Comparison of ENCODE assay signal across 17 cellular contexts in genomic region chr11:93053864-93054263, GRCh38.
DNase-seq lines count a peak whose midpoint lies in the region; ATAC-seq, FAIRE-seq and TF ChIP-seq lines count a peak whose summit lies in the region.
"Had no signal": no experiment of that assay in that cellular context is flagged by ENCODE, and none has a peak within 500 bp of the region (broad histone marks: within the 10 kb centered on the region; RNA-seq: fewer than 3 reads in every experiment).

No MANE protein-coding gene starts in this region.

- no peak overlapping the region for H3K18ac ChIP-seq in H1 (ENCODE audit: extremely low read depth, low read length)

- WGBS in H1 (ENCODE audit: extremely low coverage in 1 of 2, insufficient coverage in 1 of 2, insufficient read length in 1 of 2, insufficient replicate concordance in 2 of 2, low coverage in 1 of 2, low lambda C conversion rate in 2 of 2, missing lambda C conversion rate in 1 of 2), 2 experiments, result 97% methylated on average over 2 of the region's 2 CpGs; no CpG with 5 or more reads in 1 of the 2 experiments
- WGBS in smooth muscle cell (ENCODE audit: low lambda C conversion rate), result 100% methylated on average over 2 of the region's 2 CpGs

- H4K91ac ChIP-seq in H1 (replicated peaks; ENCODE audit: insufficient read length, low read length), result no peak overlapping the region

- no peaks in the 10 kb centered on the region for H3K23me2 ChIP-seq in H1 (ENCODE audit: low read depth, low read length)

- ATAC-seq in HCT116 (no peak), GM19467 (IDR thresholded peaks at IDR 0.05; ENCODE audit: unreplicated experiment) (no peak)
- ATAC-seq: CD8-positive, alpha-beta T cell had no signal

- no peak overlapping the region for H4K5ac ChIP-seq in H1 (ENCODE audit: insufficient read length, low read depth, low read length)

- H4K20me1 ChIP-seq in HCT116 (ENCODE audit: insufficient read depth), result no peaks in the 10 kb centered on the region
- no peaks in the 10 kb centered on the region for H4K20me1 ChIP-seq in H1 (replicated peaks in 1 of 2; ENCODE audit: control insufficient read depth in 1 of 2, insufficient read depth in 2 of 2, low read length in 2 of 2)
- no peaks in the 10 kb centered on the region for H4K20me1 ChIP-seq in smooth muscle cell (ENCODE audit: low read depth)
- no peaks in the 10 kb centered on the region; the same call in 1 of the 2 replicates for H4K20me1 ChIP-seq in Karpas-422 (ENCODE audit: insufficient read depth, low read depth, low read length)

- TF ChIP-seq EP300 in H1 (IDR thresholded peaks at IDR 0.05; ENCODE audit: borderline replicate concordance in 1 of 2, low read depth in 2 of 2, low read length in 2 of 2), result no peak

- H2AFZ ChIP-seq in HCT116 (ENCODE audit: low read depth, low read length, poor library complexity, severe bottlenecking), result peak overlapping the region; percentile 17
- no peak overlapping the region for H2AFZ ChIP-seq in H1 (ENCODE audit: low read length)
- no peak overlapping the region for H2AFZ ChIP-seq in smooth muscle cell (ENCODE audit: low read depth)
- H2AFZ ChIP-seq in Karpas-422 (ENCODE audit: low read length), result no peak overlapping the region

- no peak overlapping the region for H3K56ac ChIP-seq in H1 (replicated peaks; ENCODE audit: insufficient read length, low read depth, low read length)

- TF ChIP-seq RAD21 in HCT116 (IDR thresholded peaks at IDR 0.05; ENCODE audit: low read depth), result no peak
- TF ChIP-seq RAD21 in H1 (IDR thresholded peaks at IDR 0.05 in 1 of 2, conservative IDR thresholded peaks at IDR 0.05 in 1 of 2; ENCODE audit: low read depth in 2 of 2, low read length in 2 of 2), result no peak

- intact Hi-C loops in HCT116 (cut with micrococcal nuclease), result no loop called here

- H2BK5ac ChIP-seq in H1 (ENCODE audit: low read depth, low read length), result no peak overlapping the region

- POLR2A ChIA-PET in HCT116 (lab: Charles Lee), result interaction anchor here (0.7 kb wide), 1 partner anchor 12 kb away, joined by 3 read pairs; no protein-coding TSS in a partner anchor
- POLR2A ChIA-PET in H1 (lab: Charles Lee; ENCODE audit: partially characterized antibody), result interaction anchor here (1.3 to 1.4 kb wide), 2 partner anchors 11 to 18 kb away, joined by 3 to 4 read pairs; no protein-coding TSS in a partner anchor

- H2BK12ac ChIP-seq in H1 (ENCODE audit: low read depth, low read length), result no peak overlapping the region

- no peaks in the 10 kb centered on the region for H3K27me3 ChIP-seq in HCT116 (ENCODE audit: insufficient read depth, low read length)
- no peaks in the 10 kb centered on the region for H3K27me3 ChIP-seq in SJSA1 (replicated peaks)
- H3K27me3 ChIP-seq in H1 (replicated peaks in 1 of 4; ENCODE audit: control insufficient read depth in 3 of 4, extremely low read depth in 1 of 4, insufficient read depth in 3 of 4, low read length in 3 of 4), result no peaks in the 10 kb centered on the region
- H3K27me3 ChIP-seq in smooth muscle cell (ENCODE audit: low read depth), result no peaks in the 10 kb centered on the region
- H3K27me3 ChIP-seq in Karpas-422 (ENCODE audit: low read length), result peaks cover 4% of the 10 kb centered on the region; the same call in 1 of the 2 replicates

- CTCF ChIA-PET in HCT116 (lab: Charles Lee) (no interaction called here), H1 (lab: Charles Lee; ENCODE audit: partially characterized antibody) (interaction anchor here (0.7 to 2.3 kb wide), 5 partner anchors 11 to 112 kb away, joined by 3 to 11 read pairs (median 4); no protein-coding TSS in a partner anchor)

- no peaks in the 10 kb centered on the region for H3K9me3 ChIP-seq in HCT116 (ENCODE audit: control insufficient read depth in 1 of 2, insufficient read depth in 1 of 2, low read depth in 1 of 2, low read length in 2 of 2)
- H3K9me3 ChIP-seq in SJSA1 (replicated peaks), result no peaks in the 10 kb centered on the region
- no peaks in the 10 kb centered on the region for H3K9me3 ChIP-seq in H1 (ENCODE audit: insufficient read depth in 2 of 2, low read depth in 1 of 2, low read length in 1 of 2)
- H3K9me3 ChIP-seq in smooth muscle cell (replicated peaks; ENCODE audit: low read depth), result no peaks in the 10 kb centered on the region
- no peaks in the 10 kb centered on the region for H3K9me3 ChIP-seq in Karpas-422 (ENCODE audit: low read length)

- no peak overlapping the region for H2BK15ac ChIP-seq in H1 (ENCODE audit: low read length)

- TF ChIP-seq POLR2A in HCT116 (IDR thresholded peaks at IDR 0.05; ENCODE audit: borderline replicate concordance, extremely low read depth, insufficient read depth, insufficient read length) (no peak), H1 (IDR thresholded peaks at IDR 0.05; ENCODE audit: control extremely low read depth in 1 of 2, low read depth in 2 of 2, low read length in 2 of 2) (no peak)

- H3F3A ChIP-seq in smooth muscle cell (ENCODE audit: low read depth), result peaks cover 2% of the 10 kb centered on the region

- no peak overlapping the region for H3K27ac ChIP-seq in HCT116 (ENCODE audit: low read depth, low read length)
- H3K27ac ChIP-seq in SJSA1, result peak overlapping the region; percentile 79
- no peak overlapping the region for H3K27ac ChIP-seq in H1 (ENCODE audit: low read depth, low read length)
- H3K27ac ChIP-seq in smooth muscle cell (ENCODE audit: low read depth), result no peak overlapping the region
- no peak overlapping the region for H3K27ac ChIP-seq in Karpas-422 (ENCODE audit: low read length)

- peaks cover 12 to 23% of the 10 kb centered on the region in 2 experiments; a peak in 3 of 4 replicates for H3K4me1 ChIP-seq in HCT116 (ENCODE audit: control insufficient read depth in 1 of 2, insufficient read depth in 2 of 2, low read length in 2 of 2)
- H3K4me1 ChIP-seq in SJSA1 (replicated peaks), result peaks cover 20% of the 10 kb centered on the region
- no peaks in the 10 kb centered on the region for H3K4me1 ChIP-seq in H1 (replicated peaks in 1 of 4; ENCODE audit: control insufficient read depth in 3 of 4, insufficient read depth in 4 of 4, low read length in 3 of 4)
- peaks cover 7% of the 10 kb centered on the region for H3K4me1 ChIP-seq in smooth muscle cell (ENCODE audit: low read depth)
- no peaks in the 10 kb centered on the region for H3K4me1 ChIP-seq in Karpas-422 (ENCODE audit: low read length)

- no peak overlapping the region for H3K4ac ChIP-seq in H1 (replicated peaks; ENCODE audit: insufficient read length, low read depth, low read length)

- H3K4me3 ChIP-seq in HCT116 (replicated peaks in 1 of 2; ENCODE audit: low read depth in 1 of 2, low read length in 2 of 2), result no peak overlapping the region
- H3K4me3 ChIP-seq in SJSA1, result no peak overlapping the region
- H3K4me3 ChIP-seq in H1 (ENCODE audit: extremely low read depth in 1 of 4, insufficient read depth in 2 of 4, low read depth in 3 of 4, low read length in 4 of 4), result no peak overlapping the region
- no peak overlapping the region for H3K4me3 ChIP-seq in smooth muscle cell
- H3K4me3 ChIP-seq in Karpas-422 (ENCODE audit: low read length), result no peak overlapping the region

- H3K79me2 ChIP-seq in HCT116 (ENCODE audit: insufficient read depth, low read length) (no peaks in the 10 kb centered on the region), H1 (ENCODE audit: control insufficient read depth in 1 of 2, insufficient read depth in 2 of 2, low read length in 2 of 2) (no peaks in the 10 kb centered on the region), smooth muscle cell (ENCODE audit: low read depth) (no peaks in the 10 kb centered on the region), Karpas-422 (ENCODE audit: low read length) (no peaks in the 10 kb centered on the region)

- H3K9me2 ChIP-seq in HCT116 (ENCODE audit: insufficient read depth), result no peaks in the 10 kb centered on the region
- no peaks in the 10 kb centered on the region for H3K9me2 ChIP-seq in Karpas-422 (replicated peaks; ENCODE audit: insufficient read depth, low read length)

- H3K9ac ChIP-seq in HCT116 (ENCODE audit: low read length) (no peak overlapping the region), H1 (replicated peaks in 1 of 4; ENCODE audit: extremely low read depth in 1 of 4, low read depth in 3 of 4, low read length in 3 of 4) (no peak overlapping the region), smooth muscle cell (ENCODE audit: low read depth) (no peak overlapping the region), Karpas-422 (ENCODE audit: low read length) (no peak overlapping the region)

- no peak overlapping the region for H2BK20ac ChIP-seq in H1 (ENCODE audit: low read length)

- peak overlapping the region; percentile 58 for H3K4me2 ChIP-seq in HCT116 (ENCODE audit: low read length)
- no peak overlapping the region for H3K4me2 ChIP-seq in H1 (ENCODE audit: insufficient read depth in 1 of 2, low read depth in 2 of 2, low read length in 2 of 2)
- H3K4me2 ChIP-seq in smooth muscle cell, result peak overlapping the region; percentile 49
- no peak overlapping the region for H3K4me2 ChIP-seq in Karpas-422 (ENCODE audit: low read depth, low read length, poor library complexity, severe bottlenecking)

- no peak overlapping the region for H3K14ac ChIP-seq in H1 (ENCODE audit: insufficient read length)

- H4K8ac ChIP-seq in H1 (ENCODE audit: extremely low read depth, insufficient read depth, low read length), result peak overlapping the region; percentile 57; the same call in 1 of the 2 replicates

- H2BK120ac ChIP-seq in H1 (replicated peaks; ENCODE audit: low read depth, low read length), result no peak overlapping the region

- H3K79me1 ChIP-seq in H1 (ENCODE audit: low read depth, low read length), result no peaks in the 10 kb centered on the region

- no peaks in the 10 kb centered on the region for H3K36me3 ChIP-seq in HCT116 (ENCODE audit: control insufficient read depth in 1 of 2, insufficient read depth in 2 of 2, low read length in 2 of 2)
- H3K36me3 ChIP-seq in SJSA1, result no peaks in the 10 kb centered on the region
- no peaks in the 10 kb centered on the region for H3K36me3 ChIP-seq in H1 (ENCODE audit: control insufficient read depth in 2 of 4, insufficient read depth in 4 of 4, low read length in 3 of 4)
- no peaks in the 10 kb centered on the region for H3K36me3 ChIP-seq in smooth muscle cell (ENCODE audit: low read depth)
- no peaks in the 10 kb centered on the region for H3K36me3 ChIP-seq in Karpas-422 (ENCODE audit: insufficient read depth, low read length)

- RAD21 ChIA-PET in HCT116 (lab: Charles Lee; ENCODE audit: low non-redundant PET in 1 of 2, low total read pairs in 2 of 2, uncharacterized antibody in 2 of 2, unreplicated experiment in 2 of 2), result no interaction called here

- FAIRE-seq in H1 (lab: Jason Lieb, UNC), result no peak
- FAIRE-seq: A204.1, D721Med, G401.6, GM12891 had no signal

- no TSS peak for BruUV-seq in HCT116 (replicated peaks; lab: Mats Ljungman, UMichigan)

- no peak for TF ChIP-seq CTCF in HCT116 (IDR thresholded peaks at IDR 0.05 in 2 of 3, conservative IDR thresholded peaks at IDR 0.05 in 1 of 3; ENCODE audit: borderline replicate concordance in 1 of 3, insufficient read depth in 1 of 3, low read depth in 2 of 3, low read length in 2 of 3)
- TF ChIP-seq CTCF in H1 (IDR thresholded peaks at IDR 0.05; ENCODE audit: control extremely low read depth in 1 of 3, insufficient read depth in 1 of 3, low read depth in 1 of 3, low read length in 3 of 3), result no peak
- TF ChIP-seq CTCF in smooth muscle cell (IDR thresholded peaks at IDR 0.05; ENCODE audit: borderline replicate concordance, insufficient read depth, poor library complexity, severe bottlenecking), result no peak

- H2AK5ac ChIP-seq in H1 (ENCODE audit: low read depth, low read length), result no peak overlapping the region

- H3K23ac ChIP-seq in H1 (ENCODE audit: insufficient read length), result no peak overlapping the region

- DNase-seq in HCT116 (ENCODE audit: low read depth, low spot score), result no peak
- no peak for DNase-seq in SJSA1 (ENCODE audit: low read depth in 1 of 2, low spot score in 2 of 2)
- no peak for DNase-seq in H1 (ENCODE audit: low read depth in 1 of 2, low spot score in 2 of 2)
- no peak for DNase-seq in smooth muscle cell (lab: John Stamatoyannopoulos, UW; ENCODE audit: unreplicated experiment)
- no peak for DNase-seq in activated CD4-positive, alpha-beta T cell treated with anti-CD3 and anti-CD28 coated beads for 1 hour
- DNase-seq in Karpas-422, result no peak
- DNase-seq: CD8-positive, alpha-beta T cell; COR-L47; DMS153; DMS79 treated with DMSO at 0.1 percent for 48 hours; EL; GOT3 had no signal

Comparison
In these comparisons a context has a peak if more than half of its experiments do, and no peak if none do; other contexts are left out.
1. H3K4me2 ChIP-seq: peak in HCT116 (single experiment) and smooth muscle cell (single experiment); none in H1 (0 of 2) and Karpas-422 (single experiment).